In the genomic region with DNA sequence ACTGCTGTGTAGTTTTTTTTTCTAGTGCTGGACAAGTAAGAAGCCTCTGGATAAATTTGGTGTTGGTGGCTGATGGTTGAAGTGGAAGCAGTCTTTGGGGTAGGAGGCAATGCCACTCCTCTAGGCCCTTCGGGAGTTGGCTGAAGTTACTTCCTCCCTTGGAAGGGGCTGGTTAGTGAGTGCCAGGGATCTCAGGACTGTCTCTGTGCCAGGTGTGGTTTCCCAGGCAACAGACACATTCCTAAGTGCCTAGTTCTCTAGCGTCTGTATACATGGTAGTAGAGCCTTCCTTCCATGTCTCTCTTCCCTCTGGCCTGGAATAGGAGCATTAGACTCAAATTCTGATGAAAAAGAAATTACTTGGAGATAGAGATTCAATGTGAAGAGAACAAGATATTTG, we compare ENCODE assay signal across 19 cellular contexts. TPM values are rescaled to one million over a fixed set of nuclear protein-coding genes. Genes with fewer than 3 reads are reported as not detected.
DNase-seq lines count a peak whose midpoint lies in the region; ATAC-seq and TF ChIP-seq lines count a peak whose summit lies in the region.
"Had no signal": no experiment of that assay in that cellular context is flagged by ENCODE, and none has a peak within 500 bp of the region (broad histone marks: within the 10 kb centered on the region; RNA-seq: fewer than 3 reads in every experiment).

No MANE protein-coding gene starts in this region.

- DNase-seq in HFFc6 (peak; percentile 7), body of pancreas (peak; percentile 79 to 85 (median 82)), iris pigment epithelial cell (ENCODE audit: low read depth) (peak; percentile 22), stomach (peak; percentile 34)
- no peak for DNase-seq in activated CD4-positive, alpha-beta T cell treated with anti-CD3 and anti-CD28 coated beads for 48 hours
- DNase-seq: activated CD8-positive, alpha-beta T cell treated with anti-CD3 and anti-CD28 coated beads, Interleukin-2, amount 10 ng/mL, durations not matched to agents 7 days and 5 days; DND-41; hypothalamus; MV-4-11; NCI-H2081 treated with DMSO at 0.1 percent for 48 hours had no signal

- H3K4me1 ChIP-seq in body of pancreas (peaks cover 30% of the 10 kb centered on the region), stomach (peaks cover 0 to 20% (median 18%) of the 10 kb centered on the region in 4 donors)

- no peak overlapping the region for H3K4me3 ChIP-seq in body of pancreas
- H3K4me3 ChIP-seq in stomach = no peak overlapping the region
- H3K4me3 ChIP-seq: coronary artery, GM23338 had no signal

- TF ChIP-seq EP300 in stomach (IDR thresholded peaks at IDR 0.05) = no peak

- peak overlapping the region; percentile 11; the same call in 1 of the 2 replicates for H3K4me3 Mint-ChIP-seq in HFFc6
- H3K4me3 Mint-ChIP-seq: activated CD8-positive, alpha-beta T cell treated with anti-CD3 and anti-CD28 coated beads, Interleukin-2, amount 10 ng/mL, durations not matched to agents 7 days and 5 days; activated T-helper 1 cell treated with anti-CD3 and anti-CD28 coated beads, Interleukin-12 subunit alpha, Interleukin-12 subunit beta, Interleukin-2, Interleukin-4 antibody, amounts not matched to agents 30 ng/mL and 10 ng/mL and 1 ng/mL, durations not matched to agents 14 hours and 24 hours and 36 hours; CD14-positive monocyte; GM23338; natural killer cell treated with Interleukin-12 subunit alpha and Interleukin-12 subunit beta and Interleukin-15 and Interleukin-18, amount 100 ng/mL, for 72 hours had no signal

- peak; percentile 90 for ATAC-seq in body of pancreas
- no peak for ATAC-seq in GM21786 (IDR thresholded peaks at IDR 0.05; ENCODE audit: unreplicated experiment)
- no peak for ATAC-seq in GM21526 (IDR thresholded peaks at IDR 0.05; ENCODE audit: low FRiP score, unreplicated experiment)
- ATAC-seq: activated CD8-positive, alpha-beta T cell treated with anti-CD3 and anti-CD28 coated beads, Interleukin-2, amount 10 ng/mL, durations not matched to agents 7 days and 5 days; natural killer cell treated with Interleukin-12 subunit alpha and Interleukin-12 subunit beta and Interleukin-15 and Interleukin-18, amount 100 ng/mL, for 72 hours had no signal

- H3K9me3 ChIP-seq in body of pancreas (no peaks in the 10 kb centered on the region), stomach (no peaks in the 10 kb centered on the region)

- intact Hi-C loops in body of pancreas (cut with DNase I) (loop anchor here (10.0 kb wide), 1 partner anchor 52 kb away; a partner anchor contains a TSS), stomach (cut with DNase I; ENCODE audit: low total_unique reads) (no loop called here)

- peaks cover 19% of the 10 kb centered on the region for H3K36me3 Mint-ChIP-seq in HFFc6 (ENCODE audit: low read depth)
- H3K36me3 Mint-ChIP-seq: CD14-positive monocyte; natural killer cell treated with Interleukin-12 subunit alpha and Interleukin-12 subunit beta and Interleukin-15 and Interleukin-18, amount 100 ng/mL, for 72 hours had no signal

- H3K27me3 Mint-ChIP-seq in HFFc6 (ENCODE audit: insufficient read depth) = peaks cover 8% of the 10 kb centered on the region

- no peaks in the 10 kb centered on the region for H3K36me3 ChIP-seq in body of pancreas (replicated peaks in 1 of 2; ENCODE audit: insufficient read depth in 1 of 2, low read depth in 2 of 2)
- H3K36me3 ChIP-seq in stomach = peaks cover 8 to 46% (median 34%) of the 10 kb centered on the region in 4 donors

- no peak for TF ChIP-seq CTCF in HFFc6 (IDR thresholded peaks at IDR 0.05)
- TF ChIP-seq CTCF in body of pancreas (IDR thresholded peaks at IDR 0.05) = no peak
- TF ChIP-seq CTCF in stomach (IDR thresholded peaks at IDR 0.05) = no peak

- H3K9me3 Mint-ChIP-seq in HFFc6 = no peaks in the 10 kb centered on the region; the same call in 1 of the 2 replicates
- H3K9me3 Mint-ChIP-seq: activated T-helper 1 cell treated with anti-CD3 and anti-CD28 coated beads, Interleukin-12 subunit alpha, Interleukin-12 subunit beta, Interleukin-2, Interleukin-4 antibody, amounts not matched to agents 30 ng/mL and 10 ng/mL and 1 ng/mL, durations not matched to agents 14 hours and 24 hours and 36 hours; GM23338; natural killer cell treated with Interleukin-12 subunit alpha and Interleukin-12 subunit beta and Interleukin-15 and Interleukin-18, amount 100 ng/mL, for 72 hours had no signal

- 8% methylated on average over 2 of the region's 2 CpGs for WGBS in body of pancreas, 2 donors
- 21 to 38% (median 30%) methylated on average over 2 of the region's 2 CpGs for WGBS in stomach, 5 donors

- peak overlapping the region; percentile 68 for H3K27ac Mint-ChIP-seq in HFFc6
- H3K27ac Mint-ChIP-seq: activated CD8-positive, alpha-beta T cell treated with anti-CD3 and anti-CD28 coated beads, Interleukin-2, amount 10 ng/mL, durations not matched to agents 7 days and 5 days; activated T-helper 1 cell treated with anti-CD3 and anti-CD28 coated beads, Interleukin-12 subunit alpha, Interleukin-12 subunit beta, Interleukin-2, Interleukin-4 antibody, amounts not matched to agents 30 ng/mL and 10 ng/mL and 1 ng/mL, durations not matched to agents 14 hours and 24 hours and 36 hours; CD14-positive monocyte; GM23338; natural killer cell treated with Interleukin-12 subunit alpha and Interleukin-12 subunit beta and Interleukin-15 and Interleukin-18, amount 100 ng/mL, for 72 hours had no signal

- H3K27ac ChIP-seq in body of pancreas (peak overlapping the region; percentile 45 to 66 (median 52)), stomach (peak overlapping the region in 3 of 5 donors; percentile 17 to 52 (median 25))

- H3K27me3 ChIP-seq in body of pancreas (no peaks in the 10 kb centered on the region), stomach (no peaks in the 10 kb centered on the region)

- TF ChIP-seq POLR2A in body of pancreas (IDR thresholded peaks at IDR 0.05) (no peak), stomach (IDR thresholded peaks at IDR 0.05) (no peak)

- H3K4me1 Mint-ChIP-seq in HFFc6 (ENCODE audit: low read depth) = peaks cover 21% of the 10 kb centered on the region
- H3K4me1 Mint-ChIP-seq: CD14-positive monocyte had no signal

RNA-seq across cellular contexts. Expression of a gene that starts 15.3 kb away (rescaled TPM):
- 10 to 100 TPM; 34.4 to 66.9 (median 38.5) TPM for total RNA-seq in HFFc6 (2021; fragmentation: NEBNext Ultra II Directional; extraction: Animal tissue kit (Norgen Biotek cat#: 25700))
- 10 to 100 TPM; 88.2 to 99.2 TPM for total RNA-seq in body of pancreas
- 100 to 1,000 TPM in 4 of 5 donors, 10 to 100 TPM in 1; 46.4 to 161 (median 104) TPM for total RNA-seq in stomach
- polyA plus RNA-seq in stomach = 10 to 100 TPM; 43.7 to 49.6 (median 49.5) TPM
- total RNA-seq: activated CD8-positive, alpha-beta T cell treated with anti-CD3 and anti-CD28 coated beads, Interleukin-2, amount 10 ng/mL, durations not matched to agents 7 days and 5 days had no signal
- polyA plus RNA-seq: CD14-positive monocyte had no signal

RNA-seq across cellular contexts. Expression of a gene that starts 48.4 kb away (rescaled TPM):
- total RNA-seq in HFFc6 (2021; fragmentation: NEBNext Ultra II Directional; extraction: Animal tissue kit (Norgen Biotek cat#: 25700)) = not detected
- total RNA-seq in body of pancreas (1 to 10 TPM in 1 of 2 donors, not detected in 1; 2.6 TPM), stomach (not detected)
- under 1 TPM in 1 of 3 donors, not detected in 2; 0.15 TPM for polyA plus RNA-seq in stomach
- total RNA-seq: activated CD8-positive, alpha-beta T cell treated with anti-CD3 and anti-CD28 coated beads, Interleukin-2, amount 10 ng/mL, durations not matched to agents 7 days and 5 days; activated T-helper 1 cell treated with anti-CD3 and anti-CD28 coated beads, Interleukin-12 subunit alpha, Interleukin-12 subunit beta, Interleukin-2, Interleukin-4 antibody, amounts not matched to agents 30 ng/mL and 10 ng/mL and 1 ng/mL, durations not matched to agents 14 hours and 24 hours and 36 hours; epithelial cell of proximal tubule; GM23338; lower leg skin; natural killer cell treated with Interleukin-12 subunit alpha and Interleukin-12 subunit beta and Interleukin-15 and Interleukin-18, amount 100 ng/mL, for 72 hours had no signal
- polyA plus RNA-seq: CD14-positive monocyte, GM23338 had no signal
